ENCODE assay signal across 1 cellular context in genomic region chr14:36747411-36748184, GRCh38.
TF ChIP-seq lines count a peak whose summit lies in the region.

No MANE protein-coding gene starts in this region.

TF ChIP-seq in H1, 55 proteins besides CTCF, POLR2A, EP300 and RAD21 (continued from another document):
- TF ChIP-seq KDM1A (IDR thresholded peaks at IDR 0.05; ENCODE audit: borderline replicate concordance, low read length) (no peak), EGR1 (IDR thresholded peaks at IDR 0.05; ENCODE audit: borderline replicate concordance, low read depth, low read length) (no peak), POU5F1 (IDR thresholded peaks at IDR 0.05; ENCODE audit: low read depth, low read length) (no peak), BCL11A (IDR thresholded peaks at IDR 0.05; ENCODE audit: low read depth in 2 of 2, low read length in 2 of 2) (no peak), RNF2 (IDR thresholded peaks at IDR 0.05; ENCODE audit: borderline replicate concordance, low read depth, low read length, missing control alignments, poor library complexity, severe bottlenecking) (no peak), SAP30 (IDR thresholded peaks at IDR 0.05; ENCODE audit: insufficient read depth, insufficient replicate concordance, low read length) (no peak), CHD2 (IDR thresholded peaks at IDR 0.05; ENCODE audit: low read length) (no peak), GABPA (IDR thresholded peaks at IDR 0.05; ENCODE audit: borderline replicate concordance, insufficient read depth, low read length) (no peak), HDAC2 (IDR thresholded peaks at IDR 0.05; ENCODE audit: borderline replicate concordance in 1 of 2, low read depth in 2 of 2, low read length in 2 of 2) (no peak), BACH1 (IDR thresholded peaks at IDR 0.05; ENCODE audit: low read length) (no peak), CREB1 (IDR thresholded peaks at IDR 0.05) (no peak)
- TF ChIP-seq, protein P1, sequence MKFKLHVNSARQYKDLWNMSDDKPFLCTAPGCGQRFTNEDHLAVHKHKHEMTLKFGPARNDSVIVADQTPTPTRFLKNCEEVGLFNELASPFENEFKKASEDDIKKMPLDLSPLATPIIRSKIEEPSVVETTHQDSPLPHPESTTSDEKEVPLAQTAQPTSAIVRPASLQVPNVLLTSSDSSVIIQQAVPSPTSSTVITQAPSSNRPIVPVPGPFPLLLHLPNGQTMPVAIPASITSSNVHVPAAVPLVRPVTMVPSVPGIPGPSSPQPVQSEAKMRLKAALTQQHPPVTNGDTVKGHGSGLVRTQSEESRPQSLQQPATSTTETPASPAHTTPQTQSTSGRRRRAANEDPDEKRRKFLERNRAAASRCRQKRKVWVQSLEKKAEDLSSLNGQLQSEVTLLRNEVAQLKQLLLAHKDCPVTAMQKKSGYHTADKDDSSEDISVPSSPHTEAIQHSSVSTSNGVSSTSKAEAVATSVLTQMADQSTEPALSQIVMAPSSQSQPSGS (IDR thresholded peaks at IDR 0.05; ENCODE audit: low read length), result no peak
